In genomic region chr3:157176108-157176507, GRCh38 we compare ENCODE assay signal across 8 cellular contexts. TPM values are rescaled to one million over a fixed set of nuclear protein-coding genes. Genes with fewer than 3 reads are reported as not detected.
DNase-seq lines count a peak whose midpoint lies in the region; ATAC-seq and TF ChIP-seq lines count a peak whose summit lies in the region.

No MANE protein-coding gene starts in this region.

- ATAC-seq in natural killer cell treated with Interleukin-12 subunit alpha and Interleukin-12 subunit beta and Interleukin-15 and Interleukin-18, amount 100 ng/mL, for 72 hours: no peak
- no peak for ATAC-seq in GM18868 (IDR thresholded peaks at IDR 0.05; ENCODE audit: unreplicated experiment)

- peak overlapping the region; percentile 100 for H3K27ac Mint-ChIP-seq in natural killer cell treated with Interleukin-12 subunit alpha and Interleukin-12 subunit beta and Interleukin-15 and Interleukin-18, amount 100 ng/mL, for 72 hours

- POLR2A ChIA-PET in BJ (lab: Charles Lee): interaction anchor here (0.6 to 3.5 kb wide), 3 partner anchors 16 to 272 kb away, joined by 3 to 39 read pairs (median 4); partner anchors contain the start of gene CCNL1

- CTCF ChIA-PET in BJ (lab: Yijun Ruan, JAX): interaction anchor here (0.9 to 2.5 kb wide), 4 partner anchors 12 to 318 kb away, joined by 3 to 10 read pairs (median 9); partner anchors contain the start of gene CCNL1

- TF ChIP-seq CTCF in BJ (IDR thresholded peaks at IDR 0.05; ENCODE audit: insufficient read depth, low read depth, low read length): no peak

- H3K4me1 Mint-ChIP-seq in natural killer cell treated with Interleukin-12 subunit alpha and Interleukin-12 subunit beta and Interleukin-15 and Interleukin-18, amount 100 ng/mL, for 72 hours (ENCODE audit: low read depth in 2 of 2): peaks cover 26 to 29% of the 10 kb centered on the region in 2 donors

- peaks cover 5% of the 10 kb centered on the region for H3K9me3 ChIP-seq in MG63

- H3K4me3 ChIP-seq in BJ (ENCODE audit: low read depth, low read length) (peak overlapping the region; percentile 60), MG63 (peak overlapping the region; percentile 66)

- no peaks in the 10 kb centered on the region for H3K36me3 Mint-ChIP-seq in natural killer cell treated with Interleukin-12 subunit alpha and Interleukin-12 subunit beta and Interleukin-15 and Interleukin-18, amount 100 ng/mL, for 72 hours

- H3K27me3 ChIP-seq in BJ (ENCODE audit: control insufficient read depth, insufficient read depth, low read length): no peaks in the 10 kb centered on the region
- no peaks in the 10 kb centered on the region for H3K27me3 ChIP-seq in MG63

- H3K27me3 Mint-ChIP-seq in natural killer cell treated with Interleukin-12 subunit alpha and Interleukin-12 subunit beta and Interleukin-15 and Interleukin-18, amount 100 ng/mL, for 72 hours: peaks cover 2 to 3% of the 10 kb centered on the region in 2 donors

- H3K36me3 ChIP-seq in BJ (ENCODE audit: control insufficient read depth, insufficient read depth, low read length) (no peaks in the 10 kb centered on the region), MG63 (peaks cover 7% of the 10 kb centered on the region)

- peak overlapping the region; percentile 91 for H3K4me3 Mint-ChIP-seq in natural killer cell treated with Interleukin-12 subunit alpha and Interleukin-12 subunit beta and Interleukin-15 and Interleukin-18, amount 100 ng/mL, for 72 hours

- DNase-seq in BJ (ENCODE audit: low read depth) (no peak), MG63 (no peak), dedifferentiated amniotic fluid mesenchymal stem cell (ENCODE audit: extremely low spot score) (peak; percentile 30), T-helper 9 cell (no peak), mucosa of gallbladder (ENCODE audit: low spot score) (no peak)
- no peak for DNase-seq in natural killer cell treated with Interleukin-12 subunit alpha and Interleukin-12 subunit beta and Interleukin-15 and Interleukin-18, amount 100 ng/mL, for 72 hours (ENCODE audit: low spot score)
- no peak for DNase-seq in effector CD8-positive, alpha-beta T cell (lab: John Stamatoyannopoulos, UW)

- H3K9me3 Mint-ChIP-seq in natural killer cell treated with Interleukin-12 subunit alpha and Interleukin-12 subunit beta and Interleukin-15 and Interleukin-18, amount 100 ng/mL, for 72 hours: peaks cover 2% of the 10 kb centered on the region

RNA-seq across cellular contexts. Expression of gene CCNL1, which starts 16.2 kb away (rescaled TPM):
- 132 and 145 TPM in 2 replicates for polyA plus RNA-seq in BJ (2011; rRNA removed)
- polyA minus RNA-seq in BJ (2011; rRNA and poly(A)+ RNA removed): 98.4 and 126 TPM in 2 replicates
- 51.8 and 68.8 TPM in 2 replicates for total RNA-seq in MG63 (2014; rRNA removed; shearing (Covaris generic); ENCODE audit: low replicate concordance)
- total RNA-seq in natural killer cell treated with Interleukin-12 subunit alpha and Interleukin-12 subunit beta and Interleukin-15 and Interleukin-18, amount 100 ng/mL, for 72 hours: 100 to 1,000 TPM; 303 to 324 TPM
- 96.7 TPM for total RNA-seq in mucosa of gallbladder
